In the genomic region with DNA sequence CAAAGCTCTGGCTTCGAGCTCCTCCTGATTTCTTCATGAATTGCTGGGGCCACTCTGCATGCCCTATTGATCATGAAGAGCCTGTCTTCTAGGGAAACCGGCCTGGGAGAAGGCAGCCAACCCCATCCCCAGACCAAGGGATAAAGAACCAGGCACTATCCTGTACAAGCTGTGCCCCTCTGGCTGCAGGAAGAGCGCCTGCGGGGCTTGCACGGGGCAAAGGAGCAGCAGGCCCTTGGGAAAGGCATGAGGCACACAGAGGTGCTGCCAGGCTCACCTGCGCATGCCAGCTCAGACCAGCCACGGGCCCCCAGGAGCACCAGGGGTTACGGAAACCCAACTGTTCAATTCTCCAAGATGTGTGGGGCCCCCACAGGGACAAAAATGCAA, we compare ENCODE assay signal across 8 cellular contexts. TPM values are rescaled to one million over a fixed set of nuclear protein-coding genes. Genes with fewer than 3 reads are reported as not detected.
DNase-seq lines count a peak whose midpoint lies in the region; ATAC-seq and TF ChIP-seq lines count a peak whose summit lies in the region.

No MANE protein-coding gene starts in this region.

- no peaks in the 10 kb centered on the region for H3K36me3 ChIP-seq in CD4-positive, CD25-positive, alpha-beta regulatory T cell (ENCODE audit: control insufficient read depth, insufficient read depth, low read length)

- H3K4me3 Mint-ChIP-seq in CD4-positive, CD25-positive, alpha-beta regulatory T cell = peak overlapping the region; percentile 83 to 94 (median 89)
- peak overlapping the region; percentile 89 for H3K4me3 Mint-ChIP-seq in nephron progenitor cell

- H3K9me3 ChIP-seq in CD4-positive, CD25-positive, alpha-beta regulatory T cell (ENCODE audit: control insufficient read depth in 2 of 2, low read length in 2 of 2) = no peaks in the 10 kb centered on the region

- H3K27me3 Mint-ChIP-seq in CD4-positive, CD25-positive, alpha-beta regulatory T cell = peaks cover 10% of the 10 kb centered on the region
- H3K27me3 Mint-ChIP-seq in nephron progenitor cell (ENCODE audit: low read depth, poor library complexity) = peaks cover 25% of the 10 kb centered on the region

- H3K36me3 Mint-ChIP-seq in CD4-positive, CD25-positive, alpha-beta regulatory T cell = peaks cover 8% of the 10 kb centered on the region
- H3K36me3 Mint-ChIP-seq in nephron progenitor cell (ENCODE audit: low read depth) = no peaks in the 10 kb centered on the region

- H3K9me3 Mint-ChIP-seq in CD4-positive, CD25-positive, alpha-beta regulatory T cell = no peaks in the 10 kb centered on the region
- H3K9me3 Mint-ChIP-seq in nephron progenitor cell = no peaks in the 10 kb centered on the region

- no peak for DNase-seq in CD4-positive, CD25-positive, alpha-beta regulatory T cell
- DNase-seq in LNCaP clone FGC (ENCODE audit: low read depth) (no peak), dorsolateral prefrontal cortex (no peak), nephron progenitor cell (no peak), DMS 273 (lab: John Stamatoyannopoulos, UW; ENCODE audit: unreplicated experiment) (no peak), cerebellar nuclear complex (lab: John Stamatoyannopoulos, UW) (no peak), NCI-H774 (lab: John Stamatoyannopoulos, UW) (no peak), GM20000 (ENCODE audit: low spot score) (no peak)

- ATAC-seq in CD4-positive, CD25-positive, alpha-beta regulatory T cell (ENCODE audit: low read depth in 2 of 2) = no peak

- H3K4me3 ChIP-seq in CD4-positive, CD25-positive, alpha-beta regulatory T cell (ENCODE audit: low read depth, low read length) = peak overlapping the region; percentile 88
- H3K4me3 ChIP-seq in LNCaP clone FGC (ENCODE audit: low read depth, low read length) (peak overlapping the region; percentile 74), dorsolateral prefrontal cortex (peak overlapping the region; percentile 65 to 97 (median 89))

- intact Hi-C loops in dorsolateral prefrontal cortex (cut with DNase I) = loop anchor here (1.0 to 2.0 kb wide), 2 partner anchors 161 kb away; no protein-coding TSS in a partner anchor

- no peak for TF ChIP-seq CTCF in LNCaP clone FGC (IDR thresholded peaks at IDR 0.05; ENCODE audit: control insufficient read depth, extremely low read depth, insufficient read depth)
- peak in 1 of 56 donors; percentile 12 for TF ChIP-seq CTCF in dorsolateral prefrontal cortex (IDR thresholded peaks at IDR 0.05 in 54 of 56, conservative IDR thresholded peaks at IDR 0.05 in 2 of 56; ENCODE audit: low read depth in 1 of 56, partially characterized antibody in 56 of 56)
- no peak for TF ChIP-seq CTCF in nephron progenitor cell (IDR thresholded peaks at IDR 0.05)
- TF ChIP-seq CTCF in GM20000 (IDR thresholded peaks at IDR 0.05; ENCODE audit: extremely low read depth, missing control alignments) = no peak

- no peaks in the 10 kb centered on the region for H3K27me3 ChIP-seq in CD4-positive, CD25-positive, alpha-beta regulatory T cell (ENCODE audit: control insufficient read depth, insufficient read depth, low read length)
- no peaks in the 10 kb centered on the region for H3K27me3 ChIP-seq in dorsolateral prefrontal cortex

- peak overlapping the region; percentile 26 to 88 (median 82) for H3K27ac Mint-ChIP-seq in CD4-positive, CD25-positive, alpha-beta regulatory T cell
- H3K27ac Mint-ChIP-seq in nephron progenitor cell = no peak overlapping the region

- peaks cover 8 to 42% (median 18%) of the 10 kb centered on the region in 4 donors for H3K4me1 Mint-ChIP-seq in CD4-positive, CD25-positive, alpha-beta regulatory T cell
- peaks cover 36% of the 10 kb centered on the region for H3K4me1 Mint-ChIP-seq in nephron progenitor cell

- peak overlapping the region; percentile 63 for H3K27ac ChIP-seq in CD4-positive, CD25-positive, alpha-beta regulatory T cell (ENCODE audit: insufficient read depth, low read length, poor library complexity, severe bottlenecking)
- peak overlapping the region; percentile 10 to 99 (median 95) for H3K27ac ChIP-seq in dorsolateral prefrontal cortex

- H3K4me1 ChIP-seq in CD4-positive, CD25-positive, alpha-beta regulatory T cell (ENCODE audit: control insufficient read depth, insufficient read depth, low read length, poor library complexity, severe bottlenecking) = peaks cover 37% of the 10 kb centered on the region

RNA-seq across cellular contexts. Expression of a gene that starts 2.1 kb away (rescaled TPM):
- 54.1 TPM for total RNA-seq in CD4-positive, CD25-positive, alpha-beta regulatory T cell
- polyA plus RNA-seq in CD4-positive, CD25-positive, alpha-beta regulatory T cell = 10 to 100 TPM; 19.5 to 24.5 (median 21.3) TPM
- 100 to 1,000 TPM; 230 to 451 (median 314) TPM for total RNA-seq in dorsolateral prefrontal cortex
